In the genomic region with DNA sequence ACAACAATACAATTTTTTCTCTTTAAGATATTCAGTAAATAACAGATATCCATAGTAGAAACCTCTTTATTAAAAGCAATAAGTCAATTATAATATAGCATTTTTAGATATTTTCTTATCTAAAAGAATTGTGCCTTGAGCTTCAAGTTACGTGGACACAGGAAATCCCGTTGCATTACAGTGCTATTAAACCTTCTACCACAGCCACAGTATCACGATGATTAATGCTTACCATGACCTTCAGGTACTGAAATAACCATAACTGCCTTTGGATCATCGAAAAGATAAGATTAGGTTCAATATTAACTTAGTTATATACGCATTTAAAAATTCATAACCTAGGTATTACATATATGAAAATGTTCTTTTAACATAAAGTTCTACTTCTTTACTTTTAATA, we compare ENCODE assay signal across 15 cellular contexts.
DNase-seq lines count a peak whose midpoint lies in the region; ATAC-seq, FAIRE-seq and TF ChIP-seq lines count a peak whose summit lies in the region.
"Had no signal": no experiment of that assay in that cellular context is flagged by ENCODE, and none has a peak within 500 bp of the region (broad histone marks: within the 10 kb centered on the region; RNA-seq: fewer than 3 reads in every experiment).

No MANE protein-coding gene starts in this region.

- H3K79me2 ChIP-seq in Loucy (ENCODE audit: insufficient read depth, low read length) = no peaks in the 10 kb centered on the region

- H3K4me2 ChIP-seq in Loucy (ENCODE audit: low read depth, low read length, poor library complexity, severe bottlenecking) = peak overlapping the region; percentile 53
- H3K4me2 ChIP-seq: PC-9 had no signal

- H3K27me3 ChIP-seq in Loucy (ENCODE audit: insufficient read depth, low read length, poor library complexity, severe bottlenecking) = no peaks in the 10 kb centered on the region

- peak; percentile 29 for FAIRE-seq in D721Med (lab: Jason Lieb, UNC)

- no peak for ATAC-seq in HG03045 (IDR thresholded peaks at IDR 0.05; ENCODE audit: unreplicated experiment)
- ATAC-seq in HG03442 (IDR thresholded peaks at IDR 0.05; ENCODE audit: unreplicated experiment) = no peak
- no peak for ATAC-seq in GM18873 (IDR thresholded peaks at IDR 0.05; ENCODE audit: low FRiP score, unreplicated experiment)

- peaks cover 3% of the 10 kb centered on the region for H4K20me1 ChIP-seq in Loucy (ENCODE audit: insufficient read depth, low read length, poor library complexity, severe bottlenecking)

- DNase-seq in D721Med (ENCODE audit: insufficient read length, low spot score) (no peak), astrocyte of the spinal cord (ENCODE audit: low read depth, low spot score) (peak; percentile 17), iris pigment epithelial cell (ENCODE audit: low read depth) (peak; percentile 81)
- DNase-seq in T-helper 2 cell treated with Interferon-gamma antibody and Interleukin-4, amounts not matched to agents 5 μg/mL and 100 μg/mL, for 36 hours (ENCODE audit: low spot score) = no peak
- DNase-seq: NCI-H1436, NCI-H2029, NCI-H2171, NCI-H774, PC-9 had no signal

- no peak overlapping the region for H3K9ac ChIP-seq in Loucy (ENCODE audit: low read depth, low read length, poor library complexity, severe bottlenecking)

- H3K4me1 ChIP-seq in Loucy (ENCODE audit: insufficient read depth, low read length, poor library complexity, severe bottlenecking) = peaks cover 24% of the 10 kb centered on the region

- H3K4me1 Mint-ChIP-seq in T-helper 2 cell treated with Interferon-gamma antibody and Interleukin-4, amounts not matched to agents 5 μg/mL and 100 μg/mL, for 36 hours (ENCODE audit: low read depth) = no peaks in the 10 kb centered on the region

- H3K9me2 ChIP-seq in Loucy (replicated peaks; ENCODE audit: low read depth, low read length) = no peaks in the 10 kb centered on the region

- no peak overlapping the region for H3K4me3 Mint-ChIP-seq in T-helper 2 cell treated with Interferon-gamma antibody and Interleukin-4, amounts not matched to agents 5 μg/mL and 100 μg/mL, for 36 hours
- H3K4me3 Mint-ChIP-seq: IgD-negative memory B cell had no signal

- no peaks in the 10 kb centered on the region for H3K9me3 ChIP-seq in Loucy (ENCODE audit: insufficient read depth, low read depth, low read length)

- TF ChIP-seq CTCF in D721Med (IDR thresholded peaks at IDR 0.05; ENCODE audit: insufficient read depth, missing control alignments) (no peak), Loucy (conservative IDR thresholded peaks at IDR 0.05; ENCODE audit: low read length) (no peak), astrocyte of the spinal cord (IDR thresholded peaks at IDR 0.05; ENCODE audit: low read depth, low read length) (no peak)

- H2AFZ ChIP-seq in Loucy (ENCODE audit: low read length) = no peak overlapping the region
- H2AFZ ChIP-seq: PC-9 had no signal

- H3F3A ChIP-seq in Loucy (ENCODE audit: low read depth) = no peaks in the 10 kb centered on the region

- H3K9me3 Mint-ChIP-seq in T-helper 2 cell treated with Interferon-gamma antibody and Interleukin-4, amounts not matched to agents 5 μg/mL and 100 μg/mL, for 36 hours = no peaks in the 10 kb centered on the region

- peaks cover 7% of the 10 kb centered on the region for H3K36me3 Mint-ChIP-seq in T-helper 2 cell treated with Interferon-gamma antibody and Interleukin-4, amounts not matched to agents 5 μg/mL and 100 μg/mL, for 36 hours (ENCODE audit: low read depth)

- no peak overlapping the region for H3K27ac Mint-ChIP-seq in T-helper 2 cell treated with Interferon-gamma antibody and Interleukin-4, amounts not matched to agents 5 μg/mL and 100 μg/mL, for 36 hours
- H3K27ac Mint-ChIP-seq: IgD-negative memory B cell had no signal

- H3K4me3 ChIP-seq in Loucy (ENCODE audit: low read length, poor library complexity, severe bottlenecking) = no peak overlapping the region
- H3K4me3 ChIP-seq in astrocyte of the spinal cord (ENCODE audit: low read depth, low read length) = no peak overlapping the region
- H3K4me3 ChIP-seq: PC-9, SK-N-MC had no signal

- peaks cover 31% of the 10 kb centered on the region for H3K36me3 ChIP-seq in Loucy (ENCODE audit: insufficient read depth, low read length)

- H3K27me3 Mint-ChIP-seq in T-helper 2 cell treated with Interferon-gamma antibody and Interleukin-4, amounts not matched to agents 5 μg/mL and 100 μg/mL, for 36 hours (ENCODE audit: low read depth) = no peaks in the 10 kb centered on the region
- H3K27me3 Mint-ChIP-seq: IgD-negative memory B cell had no signal

- in situ Hi-C loops in astrocyte of the spinal cord (cut with HindIII; ENCODE audit: low sequenced_read_pairs) = no loop called here

Comparison
In these comparisons a context has a peak if more than half of its experiments do, and no peak if none do; other contexts are left out.
1. DNase-seq: peak in astrocyte of the spinal cord (single experiment) and iris pigment epithelial cell (single experiment); none in D721Med (single experiment) and T-helper 2 cell treated with Interferon-gamma antibody and Interleukin-4, amounts not matched to agents 5 μg/mL and 100 μg/mL, for 36 hours (single experiment).